32 cellular contexts compared by ENCODE assay signal in genomic region chr7:101594790-101595189, GRCh38. TPM values are rescaled to one million over a fixed set of nuclear protein-coding genes. Genes with fewer than 3 reads are reported as not detected.
A peak's percentile ranks its signal among the peaks of the same experiment; 100 is the strongest.
DNase-seq lines count a peak whose midpoint lies in the region; ATAC-seq and TF ChIP-seq lines count a peak whose summit lies in the region.
"Had no signal": no experiment of that assay in that cellular context is flagged by ENCODE, and none has a peak within 500 bp of the region (broad histone marks: within the 10 kb centered on the region; RNA-seq: fewer than 3 reads in every experiment).

No MANE protein-coding gene starts in this region.

- TF ChIP-seq POLR2A in GM18505 (IDR thresholded peaks at IDR 0.05; ENCODE audit: borderline replicate concordance, extremely low read depth, insufficient read depth, insufficient read length), result no peak

- no peaks in the 10 kb centered on the region for H3K4me1 ChIP-seq in osteoblast (ENCODE audit: insufficient read depth, low read length)
- H3K4me1 ChIP-seq: BE2C had no signal

- no peaks in the 10 kb centered on the region for H3K79me2 ChIP-seq in osteoblast (ENCODE audit: insufficient read depth, low read length)

- no peak for TF ChIP-seq CTCF in osteoblast (IDR thresholded peaks at IDR 0.05; ENCODE audit: extremely low read depth, low read depth, low read length)

- H3K36me3 ChIP-seq in osteoblast (ENCODE audit: insufficient read depth, low read length), result no peaks in the 10 kb centered on the region
- H3K36me3 ChIP-seq: BE2C had no signal

- peak; percentile 8 for DNase-seq in activated CD8-positive, alpha-beta memory T cell treated with anti-CD3 and anti-CD28 coated beads, Interleukin-2, amount 50 U/mL, for 48 hours
- DNase-seq in activated CD8-positive, alpha-beta memory T cell treated with anti-CD3 and anti-CD28 coated beads, Interleukin-2, amount 50 U/mL, for 4 hours, result no peak
- peak; percentile 74 for DNase-seq in SK-MEL-5 (ENCODE audit: low read depth, low spot score)
- DNase-seq in osteoblast (ENCODE audit: insufficient read length, low spot score, missing footprints), result peak; percentile 69
- no peak for DNase-seq in dedifferentiated amniotic fluid mesenchymal stem cell (ENCODE audit: extremely low spot score)
- DNase-seq: 8988T; ACHN; BE2C; CD8-positive, alpha-beta memory T cell; DMS 273 treated with DMSO at 0.1 percent for 48 hours; DMS79; EL; GDM1; Kasumi-1; NCI-H1092 treated with DMSO at 0.1 percent for 48 hours; NCI-H1436 treated with DMSO at 0.1 percent for 48 hours; NCI-H1930; NCI-H2107; NCI-H446 treated with DMSO at 0.1 percent for 48 hours; NCI-H526; NCI-H82; NK-92 treated with Interleukin-12 subunit alpha and Interleukin-12 subunit beta, amount 100 ng/mL, for 24 hours; PC-9; SHP77 treated with DMSO at 0.1 percent for 48 hours had no signal

- no peaks in the 10 kb centered on the region for H3K9me3 ChIP-seq in osteoblast (ENCODE audit: low read depth, low read length)
- H3K9me3 ChIP-seq: BE2C had no signal

- no peak overlapping the region for H2AFZ ChIP-seq in osteoblast (ENCODE audit: low read length)
- H2AFZ ChIP-seq: PC-9 had no signal

- no peaks in the 10 kb centered on the region for H4K20me1 ChIP-seq in osteoblast (ENCODE audit: insufficient read depth, low read length)

- ATAC-seq in HG02973 (IDR thresholded peaks at IDR 0.05; ENCODE audit: unreplicated experiment) (no peak), GM18505 (IDR thresholded peaks at IDR 0.05; ENCODE audit: unreplicated experiment) (no peak)

- H3K4me2 ChIP-seq in osteoblast (ENCODE audit: insufficient read depth, low read length), result no peak overlapping the region
- H3K4me2 ChIP-seq: PC-9 had no signal

- in situ Hi-C loops in SK-MEL-5 (cut with HindIII; ENCODE audit: low pct_unique_long_range_greater_than_20kb, low sequenced_read_pairs), result no loop called here

- no peak overlapping the region for H3K4me3 ChIP-seq in osteoblast (ENCODE audit: insufficient read depth, low read length)
- H3K4me3 ChIP-seq: PC-9, SK-N-MC had no signal

- H3K27ac ChIP-seq in osteoblast (ENCODE audit: low read depth, low read length), result no peak overlapping the region
- H3K27ac ChIP-seq: PC-9, RWPE1, SK-N-MC had no signal

- H3K27me3 ChIP-seq in osteoblast (ENCODE audit: insufficient read depth, low read length), result peaks cover 15% of the 10 kb centered on the region
- H3K27me3 ChIP-seq: BE2C had no signal

RNA-seq across cellular contexts. Expression of gene MYL10, which starts 34.3 kb away (rescaled TPM):
- total RNA-seq in SK-MEL-5 (2014; rRNA removed; shearing (Covaris generic)), result 1.1 TPM in 1 of 2 replicates, not detected in the other
- polyA plus RNA-seq in SK-MEL-5 (2015; cell fraction: cytosol; rRNA removed), result 3.0 TPM in 1 of 2 replicates, not detected in the other
- 1.6 TPM in 1 of 2 replicates, not detected in the other for polyA plus RNA-seq in SK-MEL-5 (2015; cell fraction: nucleus; rRNA removed)
- not detected in 2 replicates for total RNA-seq in osteoblast
- total RNA-seq: CD8-positive, alpha-beta memory T cell; H4; HT-29; M059J; PC-9 had no signal
- polyA plus RNA-seq: CD14-positive monocyte; CD8-positive, alpha-beta memory T cell had no signal

Comparison
In these comparisons a context has a peak if more than half of its experiments do, and no peak if none do; other contexts are left out.
1. DNase-seq: peak in activated CD8-positive, alpha-beta memory T cell treated with anti-CD3 and anti-CD28 coated beads, Interleukin-2, amount 50 U/mL, for 48 hours (single experiment), SK-MEL-5 (single experiment) and osteoblast (single experiment); none in activated CD8-positive, alpha-beta memory T cell treated with anti-CD3 and anti-CD28 coated beads, Interleukin-2, amount 50 U/mL, for 4 hours (single experiment) and dedifferentiated amniotic fluid mesenchymal stem cell (single experiment).